ENCODE assay signal across 1 cellular context in the genomic region with DNA sequence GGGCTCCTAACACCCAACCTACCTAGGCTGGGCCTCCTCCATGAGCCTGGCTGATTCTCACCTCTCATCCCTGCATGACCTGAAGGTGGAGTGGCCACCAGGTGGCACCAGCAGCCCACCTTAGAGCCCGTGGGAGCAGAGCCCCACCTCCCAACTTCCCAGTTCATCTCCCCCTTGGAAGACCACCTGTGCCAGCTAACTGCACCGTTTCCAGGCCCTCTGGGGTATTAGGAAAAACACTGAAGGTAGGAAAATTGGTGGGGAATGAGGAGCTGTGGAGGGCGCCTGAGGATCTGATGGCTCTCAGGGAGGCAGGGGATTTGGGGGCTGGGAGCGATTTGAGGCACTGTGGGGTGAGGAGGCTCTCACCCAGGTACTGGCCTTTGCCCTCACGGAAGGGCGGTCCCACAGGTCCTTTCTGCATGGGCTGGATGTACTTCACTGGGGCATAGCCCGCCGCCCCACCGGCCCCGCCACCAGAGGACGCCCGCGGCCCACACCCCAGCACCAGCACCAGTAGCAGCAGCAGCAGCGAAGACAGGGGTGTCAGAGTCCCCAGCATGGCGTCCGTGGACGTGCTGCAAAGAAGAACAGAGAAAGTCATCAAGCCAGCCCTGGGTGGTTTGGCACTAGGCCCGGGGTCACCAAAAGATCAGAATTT.
TF ChIP-seq lines count a peak whose summit lies in the region.

No MANE protein-coding gene starts in this region.

TF ChIP-seq in HEK293, 187 proteins besides CTCF, POLR2A, EP300 and RAD21 (continued from another document):
- TF ChIP-seq, protein P1, sequence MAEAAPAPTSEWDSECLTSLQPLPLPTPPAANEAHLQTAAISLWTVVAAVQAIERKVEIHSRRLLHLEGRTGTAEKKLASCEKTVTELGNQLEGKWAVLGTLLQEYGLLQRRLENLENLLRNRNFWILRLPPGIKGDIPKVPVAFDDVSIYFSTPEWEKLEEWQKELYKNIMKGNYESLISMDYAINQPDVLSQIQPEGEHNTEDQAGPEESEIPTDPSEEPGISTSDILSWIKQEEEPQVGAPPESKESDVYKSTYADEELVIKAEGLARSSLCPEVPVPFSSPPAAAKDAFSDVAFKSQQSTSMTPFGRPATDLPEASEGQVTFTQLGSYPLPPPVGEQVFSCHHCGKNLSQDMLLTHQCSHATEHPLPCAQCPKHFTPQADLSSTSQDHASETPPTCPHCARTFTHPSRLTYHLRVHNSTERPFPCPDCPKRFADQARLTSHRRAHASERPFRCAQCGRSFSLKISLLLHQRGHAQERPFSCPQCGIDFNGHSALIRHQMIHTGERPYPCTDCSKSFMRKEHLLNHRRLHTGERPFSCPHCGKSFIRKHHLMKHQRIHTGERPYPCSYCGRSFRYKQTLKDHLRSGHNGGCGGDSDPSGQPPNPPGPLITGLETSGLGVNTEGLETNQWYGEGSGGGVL (tag by site-specific recombination; IDR thresholded peaks at IDR 0.05): no peak
- no peak for TF ChIP-seq ZNF202 (tag by site-specific recombination; IDR thresholded peaks at IDR 0.05; ENCODE audit: borderline replicate concordance)
- TF ChIP-seq, protein P2, sequence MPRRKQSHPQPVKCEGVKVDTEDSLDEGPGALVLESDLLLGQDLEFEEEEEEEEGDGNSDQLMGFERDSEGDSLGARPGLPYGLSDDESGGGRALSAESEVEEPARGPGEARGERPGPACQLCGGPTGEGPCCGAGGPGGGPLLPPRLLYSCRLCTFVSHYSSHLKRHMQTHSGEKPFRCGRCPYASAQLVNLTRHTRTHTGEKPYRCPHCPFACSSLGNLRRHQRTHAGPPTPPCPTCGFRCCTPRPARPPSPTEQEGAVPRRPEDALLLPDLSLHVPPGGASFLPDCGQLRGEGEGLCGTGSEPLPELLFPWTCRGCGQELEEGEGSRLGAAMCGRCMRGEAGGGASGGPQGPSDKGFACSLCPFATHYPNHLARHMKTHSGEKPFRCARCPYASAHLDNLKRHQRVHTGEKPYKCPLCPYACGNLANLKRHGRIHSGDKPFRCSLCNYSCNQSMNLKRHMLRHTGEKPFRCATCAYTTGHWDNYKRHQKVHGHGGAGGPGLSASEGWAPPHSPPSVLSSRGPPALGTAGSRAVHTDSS (tag by site-specific recombination; IDR thresholded peaks at IDR 0.05): no peak
- TF ChIP-seq ZNF510 (tag by site-specific recombination; IDR thresholded peaks at IDR 0.05; ENCODE audit: insufficient replicate concordance): no peak
- TF ChIP-seq MYNN (tag by site-specific recombination; IDR thresholded peaks at IDR 0.05; ENCODE audit: borderline replicate concordance): no peak
- no peak for TF ChIP-seq ZNF302 (tag by site-specific recombination; IDR thresholded peaks at IDR 0.05; ENCODE audit: low read depth)
- TF ChIP-seq ZNF121 (tag by site-specific recombination; IDR thresholded peaks at IDR 0.05): no peak
- TF ChIP-seq ZFHX2 (tag by site-specific recombination; conservative IDR thresholded peaks at IDR 0.05): peak; percentile 16; the same call in 1 of the 2 replicates
- no peak for TF ChIP-seq ZNF221 (tag by site-specific recombination; IDR thresholded peaks at IDR 0.05; ENCODE audit: borderline replicate concordance)
- peak; percentile 58; the same call in 1 of the 2 replicates for TF ChIP-seq SCRT2 (tag by site-specific recombination; IDR thresholded peaks at IDR 0.05)
- TF ChIP-seq ZSCAN18 (tag by site-specific recombination; IDR thresholded peaks at IDR 0.05): no peak
- TF ChIP-seq FEZF1 (tag by site-specific recombination; IDR thresholded peaks at IDR 0.05): no peak
- no peak for TF ChIP-seq ZNF175 (tag by site-specific recombination; IDR thresholded peaks at IDR 0.05)
- TF ChIP-seq ZNF311 (tag by site-specific recombination; IDR thresholded peaks at IDR 0.05; ENCODE audit: borderline replicate concordance): no peak
- no peak for TF ChIP-seq ZNF214 (tag by site-specific recombination; IDR thresholded peaks at IDR 0.05; ENCODE audit: borderline replicate concordance)
- TF ChIP-seq, protein P3, sequence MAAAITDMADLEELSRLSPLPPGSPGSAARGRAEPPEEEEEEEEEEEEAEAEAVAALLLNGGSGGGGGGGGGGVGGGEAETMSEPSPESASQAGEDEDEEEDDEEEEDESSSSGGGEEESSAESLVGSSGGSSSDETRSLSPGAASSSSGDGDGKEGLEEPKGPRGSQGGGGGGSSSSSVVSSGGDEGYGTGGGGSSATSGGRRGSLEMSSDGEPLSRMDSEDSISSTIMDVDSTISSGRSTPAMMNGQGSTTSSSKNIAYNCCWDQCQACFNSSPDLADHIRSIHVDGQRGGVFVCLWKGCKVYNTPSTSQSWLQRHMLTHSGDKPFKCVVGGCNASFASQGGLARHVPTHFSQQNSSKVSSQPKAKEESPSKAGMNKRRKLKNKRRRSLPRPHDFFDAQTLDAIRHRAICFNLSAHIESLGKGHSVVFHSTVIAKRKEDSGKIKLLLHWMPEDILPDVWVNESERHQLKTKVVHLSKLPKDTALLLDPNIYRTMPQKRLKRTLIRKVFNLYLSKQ (tag by site-specific recombination; IDR thresholded peaks at IDR 0.05; ENCODE audit: borderline replicate concordance): no peak
- no peak for TF ChIP-seq ZNF24 (tag by site-specific recombination; IDR thresholded peaks at IDR 0.05)
- TF ChIP-seq ZNF155 (tag by site-specific recombination; IDR thresholded peaks at IDR 0.05): no peak
- TF ChIP-seq ZNF140 (tag by site-specific recombination; IDR thresholded peaks at IDR 0.05): no peak
- TF ChIP-seq, protein P4, sequence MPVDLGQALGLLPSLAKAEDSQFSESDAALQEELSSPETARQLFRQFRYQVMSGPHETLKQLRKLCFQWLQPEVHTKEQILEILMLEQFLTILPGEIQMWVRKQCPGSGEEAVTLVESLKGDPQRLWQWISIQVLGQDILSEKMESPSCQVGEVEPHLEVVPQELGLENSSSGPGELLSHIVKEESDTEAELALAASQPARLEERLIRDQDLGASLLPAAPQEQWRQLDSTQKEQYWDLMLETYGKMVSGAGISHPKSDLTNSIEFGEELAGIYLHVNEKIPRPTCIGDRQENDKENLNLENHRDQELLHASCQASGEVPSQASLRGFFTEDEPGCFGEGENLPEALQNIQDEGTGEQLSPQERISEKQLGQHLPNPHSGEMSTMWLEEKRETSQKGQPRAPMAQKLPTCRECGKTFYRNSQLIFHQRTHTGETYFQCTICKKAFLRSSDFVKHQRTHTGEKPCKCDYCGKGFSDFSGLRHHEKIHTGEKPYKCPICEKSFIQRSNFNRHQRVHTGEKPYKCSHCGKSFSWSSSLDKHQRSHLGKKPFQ (tag by site-specific recombination; IDR thresholded peaks at IDR 0.05): no peak
- TF ChIP-seq ZNF549 (tag by site-specific recombination; IDR thresholded peaks at IDR 0.05): no peak
- no peak for TF ChIP-seq KLF8 (tag by site-specific recombination; IDR thresholded peaks at IDR 0.05)
- no peak for TF ChIP-seq ZNF623 (tag by site-specific recombination; IDR thresholded peaks at IDR 0.05)
- TF ChIP-seq ZNF792 (tag by site-specific recombination; IDR thresholded peaks at IDR 0.05): no peak
- TF ChIP-seq, protein P5, sequence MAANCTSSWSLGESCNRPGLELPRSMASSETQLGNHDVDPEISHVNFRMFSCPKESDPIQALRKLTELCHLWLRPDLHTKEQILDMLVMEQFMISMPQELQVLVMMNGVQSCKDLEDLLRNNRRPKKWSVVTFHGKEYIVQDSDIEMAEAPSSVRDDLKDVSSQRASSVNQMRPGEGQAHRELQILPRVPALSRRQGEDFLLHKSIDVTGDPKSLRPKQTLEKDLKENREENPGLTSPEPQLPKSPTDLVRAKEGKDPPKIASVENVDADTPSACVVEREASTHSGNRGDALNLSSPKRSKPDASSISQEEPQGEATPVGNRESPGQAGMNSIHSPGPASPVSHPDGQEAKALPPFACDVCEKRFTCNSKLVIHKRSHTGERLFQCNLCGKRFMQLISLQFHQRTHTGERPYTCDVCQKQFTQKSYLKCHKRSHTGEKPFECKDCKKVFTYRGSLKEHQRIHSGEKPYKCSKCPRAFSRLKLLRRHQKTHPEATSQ (tag by site-specific recombination; IDR thresholded peaks at IDR 0.05): no peak
- TF ChIP-seq ZEB2 (tag by site-specific recombination; IDR thresholded peaks at IDR 0.05): 0 out of 2 replicates have a peak, but pooled peaks have one; percentile 22
- TF ChIP-seq ZNF561 (tag by site-specific recombination; IDR thresholded peaks at IDR 0.05; ENCODE audit: borderline replicate concordance): no peak; the same call in 1 of the 2 replicates
- no peak for TF ChIP-seq ZNF621 (tag by site-specific recombination; IDR thresholded peaks at IDR 0.05)
- TF ChIP-seq ZNF548 (tag by site-specific recombination; IDR thresholded peaks at IDR 0.05): no peak
- TF ChIP-seq GLIS1 (tag by site-specific recombination; IDR thresholded peaks at IDR 0.05): no peak
- TF ChIP-seq, protein P6, sequence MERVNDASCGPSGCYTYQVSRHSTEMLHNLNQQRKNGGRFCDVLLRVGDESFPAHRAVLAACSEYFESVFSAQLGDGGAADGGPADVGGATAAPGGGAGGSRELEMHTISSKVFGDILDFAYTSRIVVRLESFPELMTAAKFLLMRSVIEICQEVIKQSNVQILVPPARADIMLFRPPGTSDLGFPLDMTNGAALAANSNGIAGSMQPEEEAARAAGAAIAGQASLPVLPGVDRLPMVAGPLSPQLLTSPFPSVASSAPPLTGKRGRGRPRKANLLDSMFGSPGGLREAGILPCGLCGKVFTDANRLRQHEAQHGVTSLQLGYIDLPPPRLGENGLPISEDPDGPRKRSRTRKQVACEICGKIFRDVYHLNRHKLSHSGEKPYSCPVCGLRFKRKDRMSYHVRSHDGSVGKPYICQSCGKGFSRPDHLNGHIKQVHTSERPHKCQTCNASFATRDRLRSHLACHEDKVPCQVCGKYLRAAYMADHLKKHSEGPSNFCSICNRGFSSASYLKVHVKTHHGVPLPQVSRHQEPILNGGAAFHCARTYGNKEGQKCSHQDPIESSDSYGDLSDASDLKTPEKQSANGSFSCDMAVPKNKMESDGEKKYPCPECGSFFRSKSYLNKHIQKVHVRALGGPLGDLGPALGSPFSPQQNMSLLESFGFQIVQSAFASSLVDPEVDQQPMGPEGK (tag by site-specific recombination; IDR thresholded peaks at IDR 0.05): peak; percentile 49
- no peak for TF ChIP-seq ZNF521 (tag by site-specific recombination; IDR thresholded peaks at IDR 0.05)
- 0 out of 2 replicates have a peak, but pooled peaks have one; percentile 32 for TF ChIP-seq ZXDB (tag by site-specific recombination; IDR thresholded peaks at IDR 0.05)
- TF ChIP-seq KLF10 (tag by site-specific recombination; IDR thresholded peaks at IDR 0.05): no peak
- TF ChIP-seq KLF17 (tag by site-specific recombination; IDR thresholded peaks at IDR 0.05): peak; percentile 37; the same call in 1 of the 2 replicates
- TF ChIP-seq ZFP69B (tag by site-specific recombination; IDR thresholded peaks at IDR 0.05): no peak
- no peak for TF ChIP-seq ZNF133 (tag by site-specific recombination; IDR thresholded peaks at IDR 0.05)
- no peak for TF ChIP-seq ZNF10 (tag by site-specific recombination; IDR thresholded peaks at IDR 0.05)
- no peak for TF ChIP-seq RBAK (tag by site-specific recombination; IDR thresholded peaks at IDR 0.05)
- TF ChIP-seq ZSCAN30 (tag by site-specific recombination; IDR thresholded peaks at IDR 0.05): 0 out of 2 replicates have a peak, but pooled peaks have one; percentile 25
- TF ChIP-seq ZNF654 (tag by site-specific recombination; IDR thresholded peaks at IDR 0.05; ENCODE audit: low read depth): peak; percentile 93
- TF ChIP-seq GLI4 (tag by site-specific recombination; IDR thresholded peaks at IDR 0.05): no peak
- no peak for TF ChIP-seq ZBTB8A (tag by site-specific recombination; IDR thresholded peaks at IDR 0.05)
- no peak for TF ChIP-seq ZNF146 (tag by site-specific recombination; IDR thresholded peaks at IDR 0.05)
- TF ChIP-seq, protein P7, sequence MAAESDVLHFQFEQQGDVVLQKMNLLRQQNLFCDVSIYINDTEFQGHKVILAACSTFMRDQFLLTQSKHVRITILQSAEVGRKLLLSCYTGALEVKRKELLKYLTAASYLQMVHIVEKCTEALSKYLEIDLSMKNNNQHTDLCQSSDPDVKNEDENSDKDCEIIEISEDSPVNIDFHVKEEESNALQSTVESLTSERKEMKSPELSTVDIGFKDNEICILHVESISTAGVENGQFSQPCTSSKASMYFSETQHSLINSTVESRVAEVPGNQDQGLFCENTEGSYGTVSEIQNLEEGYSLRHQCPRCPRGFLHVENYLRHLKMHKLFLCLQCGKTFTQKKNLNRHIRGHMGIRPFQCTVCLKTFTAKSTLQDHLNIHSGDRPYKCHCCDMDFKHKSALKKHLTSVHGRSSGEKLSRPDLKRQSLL (tag by site-specific recombination; IDR thresholded peaks at IDR 0.05): no peak
- TF ChIP-seq ZNF776 (tag by site-specific recombination; IDR thresholded peaks at IDR 0.05; ENCODE audit: borderline replicate concordance): no peak
- TF ChIP-seq, protein P8, sequence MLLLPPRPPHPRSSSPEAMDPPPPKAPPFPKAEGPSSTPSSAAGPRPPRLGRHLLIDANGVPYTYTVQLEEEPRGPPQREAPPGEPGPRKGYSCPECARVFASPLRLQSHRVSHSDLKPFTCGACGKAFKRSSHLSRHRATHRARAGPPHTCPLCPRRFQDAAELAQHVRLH (tag by site-specific recombination; IDR thresholded peaks at IDR 0.05): no peak
- TF ChIP-seq ZIC2 (tag by site-specific recombination; IDR thresholded peaks at IDR 0.05): no peak
- TF ChIP-seq ZNF19 (tag by site-specific recombination; IDR thresholded peaks at IDR 0.05; ENCODE audit: low read depth): no peak
- TF ChIP-seq ZNF2 (tag by site-specific recombination; IDR thresholded peaks at IDR 0.05): no peak
- TF ChIP-seq ZNF558 (tag by site-specific recombination; IDR thresholded peaks at IDR 0.05): no peak
